9 cellular contexts compared by ENCODE assay signal in genomic region chr5:143398451-143399237, GRCh38. TPM values are rescaled to one million over a fixed set of nuclear protein-coding genes. Genes with fewer than 3 reads are reported as not detected.
DNase-seq lines count a peak whose midpoint lies in the region; ATAC-seq and TF ChIP-seq lines count a peak whose summit lies in the region.
"Had no signal": no experiment of that assay in that cellular context is flagged by ENCODE, and none has a peak within 500 bp of the region (broad histone marks: within the 10 kb centered on the region; RNA-seq: fewer than 3 reads in every experiment).

No MANE protein-coding gene starts in this region.

- 100% methylated on average over 1 of the region's 8 CpGs for WGBS in H9 (ENCODE audit: extremely low coverage, insufficient read length, low lambda C conversion rate)

- no peaks in the 10 kb centered on the region for H3K79me2 ChIP-seq in H9 (ENCODE audit: insufficient read depth, low read length)

- no peaks in the 10 kb centered on the region for H4K20me1 ChIP-seq in H9 (ENCODE audit: control insufficient read depth, insufficient read depth, insufficient read length)

- H3K56ac ChIP-seq in H9 (ENCODE audit: insufficient read length, low read depth, low read length): no peak overlapping the region

- H3K23me2 ChIP-seq in H9 (ENCODE audit: insufficient read length, low read depth, low read length, poor library complexity, severe bottlenecking): peaks cover 11% of the 10 kb centered on the region

- no peak overlapping the region for H3K14ac ChIP-seq in H9 (ENCODE audit: insufficient read depth, low read length)

- H2BK120ac ChIP-seq in H9 (ENCODE audit: low read depth, low read length, poor library complexity, severe bottlenecking): no peak overlapping the region

- no peak overlapping the region for H3K4ac ChIP-seq in H9 (ENCODE audit: low read depth, low read length)

- peak overlapping the region; percentile 12 for H3K4me2 ChIP-seq in H9 (ENCODE audit: insufficient read depth, insufficient read length, low read length)

- peaks cover 8% of the 10 kb centered on the region for H3K4me1 ChIP-seq in H9 (ENCODE audit: insufficient read depth, low read length)

- H3K4me3 Mint-ChIP-seq in H9: peak overlapping the region; percentile 34 to 74

- H2BK5ac ChIP-seq in H9 (ENCODE audit: insufficient read length, low read length): no peak overlapping the region

- no peak overlapping the region for H3T11ph ChIP-seq in H9 (ENCODE audit: low read length)

- H3K36me3 Mint-ChIP-seq in H9 (ENCODE audit: insufficient read depth in 1 of 3, low read depth in 3 of 3): peaks cover 0 to 12% (median 0%) of the 10 kb centered on the region in 3 experiments; a peak in 2 of 7 replicates

- H3K9ac ChIP-seq in H9 (ENCODE audit: extremely low read depth, insufficient read length, low read length): no peak overlapping the region

- peak overlapping the region in 2 of 3 experiments; percentile 89 to 90; a peak in 4 of 7 replicates for H3K27ac Mint-ChIP-seq in H9

- no peak overlapping the region for H2BK15ac ChIP-seq in H9 (ENCODE audit: low read depth, low read length)

- ATAC-seq in HG02798 (IDR thresholded peaks at IDR 0.05; ENCODE audit: poor library complexity, unreplicated experiment) (no peak), HG03159 (IDR thresholded peaks at IDR 0.05; ENCODE audit: unreplicated experiment) (no peak), HG02938 (IDR thresholded peaks at IDR 0.05; ENCODE audit: unreplicated experiment) (no peak)

- no peak overlapping the region for H2AFZ ChIP-seq in H9 (ENCODE audit: low read length)

- no peak overlapping the region for H4K91ac ChIP-seq in H9 (ENCODE audit: insufficient read length, low read depth, low read length)

- peaks cover 21% of the 10 kb centered on the region for H3K27me3 Mint-ChIP-seq in H9 (ENCODE audit: low read depth)

- no peak overlapping the region for H4K5ac ChIP-seq in H9 (ENCODE audit: insufficient read length, low read depth, low read length)

- no peak overlapping the region for H2BK20ac ChIP-seq in H9 (ENCODE audit: low read depth, low read length, poor library complexity, severe bottlenecking)

- H3K9me3 Mint-ChIP-seq in H9: no peaks in the 10 kb centered on the region

- H3K4me3 ChIP-seq in AG09309 (ENCODE audit: control insufficient read depth, low read depth, low read length): peak overlapping the region; percentile 76
- H3K4me3 ChIP-seq in astrocyte of the spinal cord (ENCODE audit: low read depth, low read length): peak overlapping the region; percentile 84

- in situ Hi-C loops in astrocyte of the spinal cord (cut with HindIII; ENCODE audit: low sequenced_read_pairs): no loop called here

- H3K23ac ChIP-seq in H9 (ENCODE audit: insufficient read length, low read depth, low read length): no peak overlapping the region

- H3K9me3 ChIP-seq in H9 (ENCODE audit: control insufficient read depth, low read depth, low read length): no peaks in the 10 kb centered on the region

- H4K8ac ChIP-seq in H9 (replicated peaks; ENCODE audit: insufficient read length, low read depth, low read length): no peak overlapping the region

- H2AK5ac ChIP-seq in H9 (ENCODE audit: insufficient read length, low read length): no peak overlapping the region

- no peak overlapping the region for H2BK12ac ChIP-seq in H9 (ENCODE audit: insufficient read length, low read depth, low read length)

- peaks cover 10% of the 10 kb centered on the region; the same call in 1 of the 2 replicates for H3K27me3 ChIP-seq in H9 (ENCODE audit: insufficient read depth, low read length)

- H3K4me1 Mint-ChIP-seq in H9: peaks cover 72 to 77% of the 10 kb centered on the region in 2 experiments

- no peak overlapping the region for H3K18ac ChIP-seq in H9 (ENCODE audit: insufficient read length, low read depth, low read length)

- H3K27ac ChIP-seq in H9 (ENCODE audit: insufficient read length, low read depth, low read length): no peak overlapping the region

- no peaks in the 10 kb centered on the region for H3K79me1 ChIP-seq in H9 (ENCODE audit: insufficient read depth, low read depth, low read length, poor library complexity, severe bottlenecking)

- DNase-seq in AG09309 (ENCODE audit: low read depth): no peak
- no peak for DNase-seq in H9
- peak; percentile 45 for DNase-seq in astrocyte of the spinal cord (ENCODE audit: low read depth, low spot score)
- DNase-seq in midbrain (lab: John Stamatoyannopoulos, UW): peak; percentile 53
- DNase-seq in NCI-H2081 treated with DMSO at 0.1 percent for 48 hours (lab: John Stamatoyannopoulos, UW): no peak
- DNase-seq: stimulated activated naive CD4-positive, alpha-beta T cell treated with Interleukin-2 at 50 U/mL for 16 hours had no signal

- TF ChIP-seq CTCF in AG09309 (IDR thresholded peaks at IDR 0.05; ENCODE audit: control insufficient read depth, insufficient read depth, low read depth, low read length, missing control alignments) (no peak), H9 (conservative IDR thresholded peaks at IDR 0.05) (no peak), astrocyte of the spinal cord (IDR thresholded peaks at IDR 0.05; ENCODE audit: low read depth, low read length) (no peak)

RNA-seq across cellular contexts. Expression of gene NR3C1, which starts 4.8 kb away (rescaled TPM):
- 26.5 and 31.4 TPM in 2 replicates for total RNA-seq in H9 (2021)

Comparison
In these comparisons a context has a peak if more than half of its experiments do, and no peak if none do; other contexts are left out.
1. DNase-seq: peak in astrocyte of the spinal cord (single experiment) and midbrain (single experiment); none in AG09309 (single experiment), H9 (single experiment) and NCI-H2081 treated with DMSO at 0.1 percent for 48 hours (single experiment).